ENCODE assay signal across 1 cellular context in genomic region chr17:76353599-76354316, GRCh38.
TF ChIP-seq lines count a peak whose summit lies in the region.

Gene PRPSAP1 (minus strand): TSS chr17:76353916. CDS start chr17:76353703, 213 bp downstream.

TF ChIP-seq in K562, 482 proteins besides CTCF, POLR2A, EP300 and RAD21 (continued from another document and continues in another):
- TF ChIP-seq UBTF (IDR thresholded peaks at IDR 0.05; ENCODE audit: borderline replicate concordance in 1 of 2, low read depth in 2 of 2, low read length in 2 of 2) (peak; percentile 64 to 66; a peak in 1 of 4 replicates), ZSCAN29 (IDR thresholded peaks at IDR 0.05) (no peak), HDAC3 (IDR thresholded peaks at IDR 0.05; ENCODE audit: borderline replicate concordance, partially characterized antibody) (peak; percentile 46), C11orf30 (IDR thresholded peaks at IDR 0.05; ENCODE audit: low read depth) (peak; percentile 54; the same call in 1 of the 2 replicates), GTF2E2 (tag; IDR thresholded peaks at IDR 0.05) (0 out of 2 replicates have a peak, but pooled peaks have one; percentile 75), FOXP4 (CRISPR knock-in tag; IDR thresholded peaks at IDR 0.05; ENCODE audit: borderline replicate concordance) (peak; percentile 48; the same call in 1 of the 2 replicates), NR2C2 (CRISPR knock-in tag; IDR thresholded peaks at IDR 0.05) (no peak), NR2C2 (tag; IDR thresholded peaks at IDR 0.05) (peak; percentile 80), ZSCAN32 (CRISPR knock-in tag; IDR thresholded peaks at IDR 0.05) (no peak), ZNF184 (CRISPR knock-in tag; IDR thresholded peaks at IDR 0.05) (no peak), FOXM1 (IDR thresholded peaks at IDR 0.05; ENCODE audit: low read depth) (peak; percentile 58; the same call in 1 of the 2 replicates), FOXM1 (CRISPR knock-in tag; IDR thresholded peaks at IDR 0.05; ENCODE audit: low read depth) (0 out of 2 replicates have a peak, but pooled peaks have one; percentile 45), MEIS2 (IDR thresholded peaks at IDR 0.05; ENCODE audit: partially characterized antibody) (peak; percentile 70), NFIC (IDR thresholded peaks at IDR 0.05) (peak; percentile 83), MTA3 (IDR thresholded peaks at IDR 0.05; ENCODE audit: borderline replicate concordance) (peak; percentile 92), KDM5B (IDR thresholded peaks at IDR 0.05; ENCODE audit: insufficient replicate concordance, low read depth, low read length) (peak; percentile 90), ZNF589 (CRISPR knock-in tag; IDR thresholded peaks at IDR 0.05; ENCODE audit: low read depth) (peak; percentile 65; the same call in 1 of the 2 replicates), PRDM10 (IDR thresholded peaks at IDR 0.05; ENCODE audit: partially characterized antibody) (peak; percentile 71), KAT7 (CRISPR knock-in tag; IDR thresholded peaks at IDR 0.05; ENCODE audit: borderline replicate concordance) (no peak), CREB3L1 (IDR thresholded peaks at IDR 0.05; ENCODE audit: borderline replicate concordance, low read depth) (peak; percentile 99), ATF7 (IDR thresholded peaks at IDR 0.05) (peak; percentile 87), POLR2H (tag; IDR thresholded peaks at IDR 0.05; ENCODE audit: low read depth) (peak; percentile 76; the same call in 1 of the 2 replicates), CBFB (CRISPR knock-in tag; IDR thresholded peaks at IDR 0.05) (peak; percentile 91), ATF1 (CRISPR knock-in tag; IDR thresholded peaks at IDR 0.05) (no peak; the same call in 1 of the 2 replicates), ATF1 (tag; IDR thresholded peaks at IDR 0.05) (peak; percentile 87), HMBOX1 (IDR thresholded peaks at IDR 0.05) (no peak), HDAC2 (IDR thresholded peaks at IDR 0.05) (0 out of 2 replicates have a peak, but pooled peaks have one; percentile 68), NCOA2 (IDR thresholded peaks at IDR 0.05; ENCODE audit: partially characterized antibody in 2 of 2) (no peak), CREB1 (IDR thresholded peaks at IDR 0.05) (0 out of 2 replicates have a peak, but pooled peaks have one; percentile 17), CREB1 (CRISPR knock-in tag; IDR thresholded peaks at IDR 0.05) (peak; percentile 74), AFF1 (IDR thresholded peaks at IDR 0.05; ENCODE audit: low read depth in 1 of 2, partially characterized antibody in 2 of 2) (peak in 1 of 2 experiments; percentile 64), NRF1 (conservative IDR thresholded peaks at IDR 0.05 in 1 of 2, IDR thresholded peaks at IDR 0.05 in 1 of 2) (peak; percentile 96), TBL1XR1 (IDR thresholded peaks at IDR 0.05; ENCODE audit: low read length in 2 of 2) (peak in 1 of 2 experiments; percentile 7; a peak in 1 of 4 replicates), ETS2 (tag; IDR thresholded peaks at IDR 0.05; ENCODE audit: borderline replicate concordance, poor library complexity, severe bottlenecking) (no peak), MCM5 (IDR thresholded peaks at IDR 0.05; ENCODE audit: low read depth) (no peak), ZNF316 (IDR thresholded peaks at IDR 0.05) (peak; percentile 35; the same call in 1 of the 2 replicates), BRF2 (IDR thresholded peaks at IDR 0.05; ENCODE audit: borderline replicate concordance, insufficient read depth, insufficient read length) (no peak), TAF7 (tag; IDR thresholded peaks at IDR 0.05) (peak; percentile 89), ZBTB43 (CRISPR knock-in tag; IDR thresholded peaks at IDR 0.05) (0 out of 2 replicates have a peak, but pooled peaks have one; percentile 34), ERF (CRISPR knock-in tag; IDR thresholded peaks at IDR 0.05) (peak; percentile 77; the same call in 1 of the 2 replicates), ZNF512 (tag; IDR thresholded peaks at IDR 0.05) (no peak), TBP (optimal IDR thresholded peaks at IDR 0.05; ENCODE audit: low read depth, low read length) (peak; percentile 89), HCFC1 (IDR thresholded peaks at IDR 0.05; ENCODE audit: low read depth, low read length) (peak; percentile 87), MEF2D (tag; conservative IDR thresholded peaks at IDR 0.05; ENCODE audit: low read depth) (peak; percentile 82)
